In the genomic region with DNA sequence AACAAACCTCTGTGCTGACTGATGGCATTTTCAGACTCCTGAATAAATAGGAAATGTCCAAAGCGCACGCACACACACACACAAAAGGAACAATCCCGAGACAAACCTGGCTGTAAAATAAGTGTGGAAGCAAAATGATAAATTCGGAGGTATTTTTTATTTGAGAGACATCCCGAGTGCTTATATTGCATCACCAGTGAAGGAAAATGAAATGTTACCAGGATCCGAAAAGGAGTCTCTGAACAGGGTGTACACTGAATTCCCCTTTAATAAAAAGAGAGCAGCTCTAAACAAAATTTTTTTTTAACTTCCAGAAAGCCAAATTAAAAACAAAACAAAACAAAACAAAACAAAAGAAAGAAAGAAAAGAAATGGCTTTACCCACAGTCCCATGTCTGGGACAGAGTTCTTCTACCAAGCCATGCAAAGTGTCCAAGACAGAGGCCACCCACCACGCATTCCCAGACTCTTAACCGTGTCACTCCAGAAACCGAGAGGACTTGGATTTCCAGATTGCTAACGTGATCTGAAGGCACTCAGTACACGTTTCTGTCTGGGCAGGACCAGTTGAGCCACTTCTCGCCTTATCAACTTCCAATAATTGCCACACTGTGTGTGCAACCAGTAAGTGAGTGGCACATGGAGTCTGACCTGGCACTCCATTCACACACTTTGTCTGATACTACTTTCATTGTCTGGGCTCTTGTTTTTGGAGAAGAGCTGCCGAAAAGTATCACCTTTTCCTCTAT, we compare ENCODE assay signal across 8 cellular contexts. TPM values are rescaled to one million over a fixed set of nuclear protein-coding genes. Genes with fewer than 3 reads are reported as not detected.
DNase-seq lines count a peak whose midpoint lies in the region; ATAC-seq, FAIRE-seq and TF ChIP-seq lines count a peak whose summit lies in the region.

No MANE protein-coding gene starts in this region.

- intact Hi-C loops in IMR-90 (cut with micrococcal nuclease), result loop anchor here (5.0 kb wide), 2 partner anchors 82 to 208 kb away; a partner anchor contains a TSS
- intact Hi-C loops in kidney (cut with DNase I), result no loop called here

- in situ Hi-C loops in IMR-90 (cut with MboI; ENCODE audit: low sequenced_read_pairs), result no loop called here

- H3K36me3 ChIP-seq in IMR-90 (ENCODE audit: control insufficient read depth, insufficient read depth, low read length) (no peaks in the 10 kb centered on the region), bronchial epithelial cell (ENCODE audit: control insufficient read depth, insufficient read depth, low read length) (no peaks in the 10 kb centered on the region), kidney (ENCODE audit: control insufficient read depth in 1 of 2, insufficient read depth in 2 of 2, low read length in 2 of 2) (no peaks in the 10 kb centered on the region)

- WGBS in IMR-90 (ENCODE audit: extremely low coverage in 2 of 2, insufficient read length in 1 of 2), 2 experiments, result 26% methylated on average over 6 of the region's 13 CpGs; no CpG with 5 or more reads in 1 of the 2 experiments

- peak overlapping the region; percentile 99 for H2AFZ ChIP-seq in IMR-90 (replicated peaks; ENCODE audit: low read length, poor library complexity)

- H2BK20ac ChIP-seq in IMR-90 (ENCODE audit: low read depth, low read length), result peak overlapping the region; percentile 30; the same call in 1 of the 2 replicates

- H3K4me2 ChIP-seq in IMR-90 (ENCODE audit: low read depth, low read length), result peak overlapping the region; percentile 100

- peak overlapping the region; percentile 62 for H2AK5ac ChIP-seq in IMR-90 (ENCODE audit: low read depth, low read length)

- peak overlapping the region; percentile 99 for H2BK120ac ChIP-seq in IMR-90 (ENCODE audit: low read depth, low read length)

- peak overlapping the region; percentile 95 for H3K18ac ChIP-seq in IMR-90 (ENCODE audit: low read depth, low read length)

- POLR2A ChIA-PET in IMR-90 (lab: Charles Lee; ENCODE audit: unreplicated experiment), result no interaction called here

- peak overlapping the region; percentile 9; the same call in 2 of the 3 replicates for H2BK15ac ChIP-seq in IMR-90 (ENCODE audit: low read depth, low read length)

- no peaks in the 10 kb centered on the region for H3K9me3 ChIP-seq in IMR-90 (ENCODE audit: control insufficient read depth, insufficient read depth, low read length)
- no peaks in the 10 kb centered on the region for H3K9me3 ChIP-seq in kidney (ENCODE audit: control insufficient read depth in 1 of 2, low read length in 2 of 2)

- H2AK9ac ChIP-seq in IMR-90 (replicated peaks; ENCODE audit: low read depth, low read length, poor library complexity), result peak overlapping the region; percentile 92

- no peak; the same call in none of the 2 replicates for TF ChIP-seq POLR2A in IMR-90 (IDR thresholded peaks at IDR 0.05; ENCODE audit: low read depth, low read length)

- CTCF ChIA-PET in IMR-90 (lab: Yijun Ruan, JAX), result interaction anchor here (1.4 kb wide), 1 partner anchor 12 kb away, joined by 3 read pairs; no protein-coding TSS in a partner anchor

- H3K9ac ChIP-seq in IMR-90 (ENCODE audit: low read depth, low read length), result peak overlapping the region; percentile 93
- H3K9ac ChIP-seq in kidney (ENCODE audit: low read length in 2 of 2), result peak overlapping the region in 1 of 2 donors; percentile 41

- H3K27ac ChIP-seq in 22Rv1, result peak overlapping the region; percentile 29
- peak overlapping the region; percentile 74 for H3K27ac ChIP-seq in IMR-90 (ENCODE audit: insufficient read depth, low read length)
- no peak overlapping the region for H3K27ac ChIP-seq in kidney (ENCODE audit: low read depth in 2 of 2, low read length in 2 of 2)
- H3K27ac ChIP-seq in substantia nigra (ENCODE audit: low read depth, low read length, poor library complexity, severe bottlenecking), result peak overlapping the region; percentile 60

- FAIRE-seq in bronchial epithelial cell (lab: Jason Lieb, UNC), result peak; percentile 36
- no peak for FAIRE-seq in kidney (lab: Jason Lieb, UNC)

- peak overlapping the region; percentile 68 to 81; a peak in 3 of 4 replicates for H4K8ac ChIP-seq in IMR-90 (ENCODE audit: low read depth in 2 of 2, low read length in 2 of 2)

- peak overlapping the region; percentile 91 for H3K23ac ChIP-seq in IMR-90 (ENCODE audit: low read depth, low read length)

- BruUV-seq in IMR-90 (replicated peaks; lab: Mats Ljungman, UMichigan), result TSS peak; percentile 27

- H4K91ac ChIP-seq in IMR-90 (ENCODE audit: insufficient read depth, low read depth, low read length), result peak overlapping the region; percentile 70

- no peaks in the 10 kb centered on the region for H4K20me1 ChIP-seq in IMR-90 (ENCODE audit: insufficient read depth, low read length)

- H3K4me1 ChIP-seq in IMR-90 (ENCODE audit: control insufficient read depth, insufficient read depth, low read length) (peaks cover 7% of the 10 kb centered on the region), kidney (ENCODE audit: control insufficient read depth in 1 of 2, insufficient read depth in 1 of 2, low read depth in 1 of 2, low read length in 2 of 2) (peaks cover 0 to 3% of the 10 kb centered on the region in 2 donors)

- H3K14ac ChIP-seq in IMR-90 (replicated peaks; ENCODE audit: low read depth, low read length), result peak overlapping the region; percentile 94

- H3K9me1 ChIP-seq in IMR-90 (ENCODE audit: insufficient read depth, low read length), result peaks cover 5% of the 10 kb centered on the region; the same call in 1 of the 2 replicates

- peak; percentile 40 for DNase-seq in IMR-90
- peak; percentile 69 for DNase-seq in bronchial epithelial cell (ENCODE audit: low read depth)
- no peak for DNase-seq in kidney
- DNase-seq in substantia nigra (lab: John Stamatoyannopoulos, UW), result peak in 14 of 49 donors; percentile 2 to 43 (median 10)
- DNase-seq in amniotic stem cell (lab: John Stamatoyannopoulos, UW), result no peak
- DNase-seq in NCI-H2196 treated with DMSO at 0.1 percent for 48 hours (lab: John Stamatoyannopoulos, UW; ENCODE audit: unreplicated experiment), result no peak

- dilution Hi-C loops in IMR-90 (cut with HindIII; ENCODE audit: low sequenced_read_pairs, unreplicated experiment), result no loop called here

- H3K4me3 ChIP-seq in IMR-90 (ENCODE audit: insufficient read depth, low read depth, low read length) (peak overlapping the region; percentile 97), bronchial epithelial cell (ENCODE audit: low read depth, low read length) (peak overlapping the region; percentile 57), kidney (ENCODE audit: low read length in 2 of 2) (peak overlapping the region; percentile 56 to 61)

- H3K56ac ChIP-seq in IMR-90 (ENCODE audit: extremely low read depth, insufficient read depth, low read length), result peak overlapping the region; percentile 73

- ATAC-seq in GM19463 (IDR thresholded peaks at IDR 0.05; ENCODE audit: unreplicated experiment) (peak; percentile 4), IMR-90 (ENCODE audit: low read depth) (peak; percentile 15)

- peak overlapping the region; percentile 81 for H4K5ac ChIP-seq in IMR-90 (ENCODE audit: low read depth, low read length)

- peak overlapping the region; percentile 42 for H2BK5ac ChIP-seq in IMR-90 (ENCODE audit: low read depth, low read length, poor library complexity, severe bottlenecking)

- peaks cover 7 to 32% of the 10 kb centered on the region in 2 experiments for H3K79me1 ChIP-seq in IMR-90 (ENCODE audit: low read depth in 1 of 2, low read length in 2 of 2)

- H3K27me3 ChIP-seq in IMR-90 (ENCODE audit: control insufficient read depth, insufficient read depth, low read length) (no peaks in the 10 kb centered on the region), bronchial epithelial cell (ENCODE audit: control insufficient read depth, insufficient read depth, low read length) (no peaks in the 10 kb centered on the region)

- peak overlapping the region; percentile 59 for H3K4ac ChIP-seq in IMR-90 (ENCODE audit: low read depth, low read length)

- TF ChIP-seq CTCF in 22Rv1 (IDR thresholded peaks at IDR 0.05) (no peak), IMR-90 (conservative IDR thresholded peaks at IDR 0.05; ENCODE audit: low read depth, low read length) (no peak), bronchial epithelial cell (IDR thresholded peaks at IDR 0.05; ENCODE audit: insufficient read depth, low read length, severe bottlenecking) (no peak), kidney (IDR thresholded peaks at IDR 0.05; ENCODE audit: borderline replicate concordance, extremely low read depth, insufficient read depth) (no peak)

- TF ChIP-seq RAD21 in IMR-90 (IDR thresholded peaks at IDR 0.05; ENCODE audit: low read length), result no peak

TF ChIP-seq in IMR-90, 13 proteins besides CTCF, POLR2A, EP300 and RAD21:
- TF ChIP-seq CEBPB (IDR thresholded peaks at IDR 0.05; ENCODE audit: low read depth, low read length), result peak; percentile 84
- peak; percentile 11; the same call in 1 of the 2 replicates for TF ChIP-seq MXI1 (IDR thresholded peaks at IDR 0.05; ENCODE audit: borderline replicate concordance, low read depth, low read length)
- TF ChIP-seq CHD1 (IDR thresholded peaks at IDR 0.05; ENCODE audit: low read depth, low read length), result 0 out of 2 replicates have a peak, but pooled peaks have one; percentile 18
- TF ChIP-seq, protein P1, sequence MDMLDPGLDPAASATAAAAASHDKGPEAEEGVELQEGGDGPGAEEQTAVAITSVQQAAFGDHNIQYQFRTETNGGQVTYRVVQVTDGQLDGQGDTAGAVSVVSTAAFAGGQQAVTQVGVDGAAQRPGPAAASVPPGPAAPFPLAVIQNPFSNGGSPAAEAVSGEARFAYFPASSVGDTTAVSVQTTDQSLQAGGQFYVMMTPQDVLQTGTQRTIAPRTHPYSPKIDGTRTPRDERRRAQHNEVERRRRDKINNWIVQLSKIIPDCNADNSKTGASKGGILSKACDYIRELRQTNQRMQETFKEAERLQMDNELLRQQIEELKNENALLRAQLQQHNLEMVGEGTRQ (IDR thresholded peaks at IDR 0.05; ENCODE audit: low read depth, low read length), result no peak

RNA-seq across cellular contexts. Expression of a gene that starts 0.8 kb away (rescaled TPM):
- 24.4 and 32.2 TPM in 2 replicates for total RNA-seq in IMR-90 (2012; rRNA removed)
- polyA plus RNA-seq in IMR-90 (2012; rRNA removed), result 15.7 and 21.5 TPM in 2 replicates
- 5.2 and 6.0 TPM in 2 replicates for polyA plus RNA-seq in IMR-90 (2012; cell fraction: cytosol; rRNA removed)
- 2.4 and 15.3 TPM in 2 replicates for polyA plus RNA-seq in IMR-90 (2012; cell fraction: nucleus; rRNA removed; ENCODE audit: low replicate concordance)
- total RNA-seq in bronchial epithelial cell, result 18.2 and 37.6 TPM in 2 replicates
- 3.3 TPM for total RNA-seq in kidney
- polyA plus RNA-seq in kidney (ENCODE audit: insufficient read depth, low read depth, low replicate concordance), result 5.5 TPM

Comparison
In these comparisons a context has a peak if more than half of its experiments do, and no peak if none do; other contexts are left out.
1. H3K27ac ChIP-seq: peak in 22Rv1 (single experiment), IMR-90 (single experiment) and substantia nigra (single experiment); none in kidney (0 of 2).
2. DNase-seq: peak in IMR-90 (single experiment) and bronchial epithelial cell (single experiment); none in kidney (single experiment), amniotic stem cell (single experiment) and NCI-H2196 treated with DMSO at 0.1 percent for 48 hours (single experiment).
3. Peak in every context shown above with its lines, with median percentiles within 50 percentile points of each other: H3K4me3 ChIP-seq.